16 cellular contexts compared by ENCODE assay signal in genomic region chr1:157485793-157486192, GRCh38.
A peak's percentile ranks its signal among the peaks of the same experiment; 100 is the strongest.
DNase-seq lines count a peak whose midpoint lies in the region; ATAC-seq and TF ChIP-seq lines count a peak whose summit lies in the region.
"Had no signal": no experiment of that assay in that cellular context is flagged by ENCODE, and none has a peak within 500 bp of the region (broad histone marks: within the 10 kb centered on the region; RNA-seq: fewer than 3 reads in every experiment).

No MANE protein-coding gene starts in this region.

- no peak overlapping the region for H3K9ac ChIP-seq in endodermal cell (ENCODE audit: extremely low read depth, low read length, poor library complexity, severe bottlenecking)
- H3K9ac ChIP-seq: BLaER1, GM23248 had no signal

- no peaks in the 10 kb centered on the region for H3K36me3 Mint-ChIP-seq in activated CD8-positive, alpha-beta memory T cell treated with anti-CD3 and anti-CD28 coated beads, Interleukin-2, amount 10 ng/mL, durations not matched to agents 7 days and 5 days
- H3K36me3 Mint-ChIP-seq in endodermal cell (ENCODE audit: low read depth): no peaks in the 10 kb centered on the region
- H3K36me3 Mint-ChIP-seq: CD4-positive, CD25-positive, alpha-beta regulatory T cell had no signal

- no peak overlapping the region for H3K4me3 ChIP-seq in endodermal cell (ENCODE audit: low read length)
- H3K4me3 ChIP-seq: BLaER1, GM23248 had no signal

- TF ChIP-seq CTCF in endodermal cell (conservative IDR thresholded peaks at IDR 0.05): no peak

- no peak overlapping the region for H3K4me3 Mint-ChIP-seq in activated CD8-positive, alpha-beta memory T cell treated with anti-CD3 and anti-CD28 coated beads, Interleukin-2, amount 10 ng/mL, durations not matched to agents 7 days and 5 days
- no peak overlapping the region for H3K4me3 Mint-ChIP-seq in endodermal cell
- H3K4me3 Mint-ChIP-seq: CD4-positive, CD25-positive, alpha-beta regulatory T cell had no signal

- peaks cover 17% of the 10 kb centered on the region for H3K4me1 Mint-ChIP-seq in activated CD8-positive, alpha-beta memory T cell treated with anti-CD3 and anti-CD28 coated beads, Interleukin-2, amount 10 ng/mL, durations not matched to agents 7 days and 5 days
- peaks cover 18% of the 10 kb centered on the region for H3K4me1 Mint-ChIP-seq in endodermal cell

- H3K36me3 ChIP-seq in endodermal cell (ENCODE audit: control insufficient read depth, insufficient read depth, low read length): no peaks in the 10 kb centered on the region
- H3K36me3 ChIP-seq: BLaER1 had no signal

- WGBS in endodermal cell (ENCODE audit: insufficient coverage in 1 of 2, insufficient read length in 1 of 2), 2 experiments: 84 to 93% methylated on average over 3 of the region's 3 CpGs

- peak; percentile 34 for ATAC-seq in activated CD8-positive, alpha-beta memory T cell treated with anti-CD3 and anti-CD28 coated beads, Interleukin-2, amount 10 ng/mL, durations not matched to agents 7 days and 5 days
- no peak for ATAC-seq in HG03280 (IDR thresholded peaks at IDR 0.05; ENCODE audit: unreplicated experiment)
- ATAC-seq in HG03196 (IDR thresholded peaks at IDR 0.05; ENCODE audit: unreplicated experiment): no peak
- ATAC-seq: HCT116 had no signal

- peaks cover 21% of the 10 kb centered on the region for H3K27me3 Mint-ChIP-seq in activated CD8-positive, alpha-beta memory T cell treated with anti-CD3 and anti-CD28 coated beads, Interleukin-2, amount 10 ng/mL, durations not matched to agents 7 days and 5 days
- H3K27me3 Mint-ChIP-seq in endodermal cell (ENCODE audit: insufficient read depth): no peaks in the 10 kb centered on the region

- no peaks in the 10 kb centered on the region for H3K9me3 Mint-ChIP-seq in activated CD8-positive, alpha-beta memory T cell treated with anti-CD3 and anti-CD28 coated beads, Interleukin-2, amount 10 ng/mL, durations not matched to agents 7 days and 5 days (ENCODE audit: low read depth)
- peaks cover 4% of the 10 kb centered on the region for H3K9me3 Mint-ChIP-seq in endodermal cell

- no peaks in the 10 kb centered on the region for H3K27me3 ChIP-seq in endodermal cell (ENCODE audit: control insufficient read depth, insufficient read depth, low read length, poor library complexity, severe bottlenecking)
- H3K27me3 ChIP-seq: BLaER1 had no signal

- H3K27ac ChIP-seq in endodermal cell (ENCODE audit: low read depth, low read length): no peak overlapping the region
- H3K27ac ChIP-seq: 22Rv1, BLaER1, GM23248 had no signal

- CTCF ChIA-PET in activated CD8-positive, alpha-beta memory T cell treated with anti-CD3 and anti-CD28 coated beads, Interleukin-2, amount 10 ng/mL, durations not matched to agents 7 days and 5 days (lab: Charles Lee): interaction anchor here (1.0 to 2.0 kb wide), 4 partner anchors 9 to 115 kb away, joined by 3 to 6 read pairs (median 4); no protein-coding TSS in a partner anchor

- peaks cover 7% of the 10 kb centered on the region for H3K9me3 ChIP-seq in endodermal cell (ENCODE audit: control insufficient read depth, low read length)

- DNase-seq in DMS53 (lab: John Stamatoyannopoulos, UW) (peak; percentile 17), DMS53 treated with DMSO at 0.1 percent for 48 hours (lab: John Stamatoyannopoulos, UW; ENCODE audit: unreplicated experiment) (no peak), endodermal cell (peak; percentile 55), CD1c-positive myeloid dendritic cell (ENCODE audit: extremely low spot score) (no peak)
- DNase-seq in activated CD8-positive, alpha-beta memory T cell treated with anti-CD3 and anti-CD28 coated beads, Interleukin-2, amount 10 ng/mL, durations not matched to agents 7 days and 5 days: no peak
- no peak for DNase-seq in activated CD8-positive, alpha-beta memory T cell treated with anti-CD3 and anti-CD28 coated beads, Interleukin-2, amount 50 U/mL, for 4 hours
- DNase-seq: AML-193; CD4-positive, CD25-positive, alpha-beta regulatory T cell; DMS79; GM23248; IMR-90 had no signal

- H3K4me1 ChIP-seq in endodermal cell (ENCODE audit: control insufficient read depth, insufficient read depth, low read length): peaks cover 8% of the 10 kb centered on the region

- no peak overlapping the region for H3K27ac Mint-ChIP-seq in activated CD8-positive, alpha-beta memory T cell treated with anti-CD3 and anti-CD28 coated beads, Interleukin-2, amount 10 ng/mL, durations not matched to agents 7 days and 5 days
- peak overlapping the region; percentile 67 for H3K27ac Mint-ChIP-seq in endodermal cell
- H3K27ac Mint-ChIP-seq: CD4-positive, CD25-positive, alpha-beta regulatory T cell had no signal

Comparison
In these comparisons a context has a peak if more than half of its experiments do, and no peak if none do; other contexts are left out.
1. DNase-seq: peak in DMS53 (single experiment) and endodermal cell (single experiment); none in DMS53 treated with DMSO at 0.1 percent for 48 hours (single experiment), activated CD8-positive, alpha-beta memory T cell treated with anti-CD3 and anti-CD28 coated beads, Interleukin-2, amount 10 ng/mL, durations not matched to agents 7 days and 5 days (single experiment), activated CD8-positive, alpha-beta memory T cell treated with anti-CD3 and anti-CD28 coated beads, Interleukin-2, amount 50 U/mL, for 4 hours (single experiment) and CD1c-positive myeloid dendritic cell (single experiment).